ENCODE assay signal across 9 cellular contexts in the genomic region with DNA sequence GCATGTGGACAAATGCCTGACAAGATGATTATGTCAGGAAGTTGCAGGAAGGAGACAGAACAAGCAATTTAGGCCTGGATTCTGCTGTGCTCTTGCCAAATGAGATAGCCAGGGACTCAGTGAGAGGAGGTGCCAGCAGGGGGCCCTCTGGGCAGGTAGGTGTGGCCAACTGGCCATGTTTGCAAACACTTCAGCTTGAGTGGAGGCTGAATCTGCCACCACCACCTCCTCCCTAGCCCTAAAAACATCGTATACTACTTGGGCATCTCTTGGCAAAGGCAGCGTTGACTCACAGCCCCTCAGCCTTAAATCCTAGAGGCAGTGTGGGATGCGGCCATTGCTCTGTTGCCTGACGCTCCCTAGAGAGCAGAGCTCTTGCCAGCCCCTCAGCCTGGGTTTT.
DNase-seq lines count a peak whose midpoint lies in the region; ATAC-seq, FAIRE-seq and TF ChIP-seq lines count a peak whose summit lies in the region.
"Had no signal": no experiment of that assay in that cellular context is flagged by ENCODE, and none has a peak within 500 bp of the region (broad histone marks: within the 10 kb centered on the region; RNA-seq: fewer than 3 reads in every experiment).

No MANE protein-coding gene starts in this region.

- CTCF ChIA-PET in H1 (lab: Charles Lee; ENCODE audit: partially characterized antibody), result interaction anchor here (0.8 to 2.7 kb wide), 9 partner anchors 9 to 98 kb away, joined by 3 to 11 read pairs (median 4); no protein-coding TSS in a partner anchor

- H3K4me1 ChIP-seq in cardiac muscle cell (ENCODE audit: low read depth) (no peaks in the 10 kb centered on the region), H1 (replicated peaks in 1 of 4; ENCODE audit: control insufficient read depth in 3 of 4, insufficient read depth in 4 of 4, low read length in 3 of 4) (peaks cover 0 to 3% (median 2%) of the 10 kb centered on the region in 4 experiments; a peak in 2 of 7 replicates), uterus (no peaks in the 10 kb centered on the region)
- no peaks in the 10 kb centered on the region for H3K4me1 ChIP-seq in effector memory CD4-positive, alpha-beta T cell (ENCODE audit: control insufficient read depth, insufficient read depth, low read length, poor library complexity, severe bottlenecking)

- TF ChIP-seq RAD21 in H1 (IDR thresholded peaks at IDR 0.05 in 1 of 2, conservative IDR thresholded peaks at IDR 0.05 in 1 of 2; ENCODE audit: low read depth in 2 of 2, low read length in 2 of 2), result peak; percentile 11 to 22; a peak in 1 of 4 replicates

- H3K14ac ChIP-seq in H1 (ENCODE audit: insufficient read length), result no peak overlapping the region

- H3K27me3 ChIP-seq in cardiac muscle cell (no peaks in the 10 kb centered on the region), H1 (replicated peaks in 1 of 4; ENCODE audit: control insufficient read depth in 3 of 4, extremely low read depth in 1 of 4, insufficient read depth in 3 of 4, low read length in 3 of 4) (no peaks in the 10 kb centered on the region; a peak in 1 of 7 replicates), uterus (no peaks in the 10 kb centered on the region)
- no peaks in the 10 kb centered on the region for H3K27me3 ChIP-seq in effector memory CD4-positive, alpha-beta T cell (replicated peaks; ENCODE audit: control insufficient read depth, insufficient read depth, low read length, poor library complexity, severe bottlenecking)

- no peak overlapping the region for H2BK20ac ChIP-seq in H1 (ENCODE audit: low read length)

- 90% methylated on average over 4 of the region's 4 CpGs; no CpG with 5 or more reads in 1 of the 2 experiments for WGBS in H1 (ENCODE audit: extremely low coverage in 1 of 2, insufficient coverage in 1 of 2, insufficient read length in 1 of 2, insufficient replicate concordance in 2 of 2, low coverage in 1 of 2, low lambda C conversion rate in 2 of 2, missing lambda C conversion rate in 1 of 2), 2 experiments

- no peak overlapping the region; a peak in 1 of 4 replicates for H3K4me2 ChIP-seq in H1 (ENCODE audit: insufficient read depth in 1 of 2, low read depth in 2 of 2, low read length in 2 of 2)

- ATAC-seq in Right ventricle myocardium inferior, result no peak

- no peak overlapping the region for H2BK15ac ChIP-seq in H1 (ENCODE audit: low read length)

- H3K79me2 ChIP-seq in H1 (ENCODE audit: control insufficient read depth in 1 of 2, insufficient read depth in 2 of 2, low read length in 2 of 2), result no peaks in the 10 kb centered on the region

- TF ChIP-seq POLR2A in H1 (IDR thresholded peaks at IDR 0.05; ENCODE audit: control extremely low read depth in 1 of 2, low read depth in 2 of 2, low read length in 2 of 2) (no peak), uterus (IDR thresholded peaks at IDR 0.05) (no peak)

- H3K56ac ChIP-seq in H1 (replicated peaks; ENCODE audit: insufficient read length, low read depth, low read length), result no peak overlapping the region

- no peak overlapping the region for H3K9ac ChIP-seq in H1 (replicated peaks in 1 of 4; ENCODE audit: extremely low read depth in 1 of 4, low read depth in 3 of 4, low read length in 3 of 4)

- H2AK5ac ChIP-seq in H1 (ENCODE audit: low read depth, low read length), result no peak overlapping the region

- H3K4ac ChIP-seq in H1 (replicated peaks; ENCODE audit: insufficient read length, low read depth, low read length), result no peak overlapping the region

- H2AFZ ChIP-seq in H1 (ENCODE audit: low read length), result no peak overlapping the region; the same call in 1 of the 2 replicates

- DNase-seq in cardiac muscle cell (ENCODE audit: low read depth in 1 of 2, low spot score in 1 of 2), result peak; percentile 39 to 72
- DNase-seq in Right ventricle myocardium inferior (ENCODE audit: missing footprints), result no peak
- DNase-seq in NCI-H345 (lab: John Stamatoyannopoulos, UW), result peak; percentile 84
- peak; percentile 17 to 56 for DNase-seq in H1 (ENCODE audit: low read depth in 1 of 2, low spot score in 2 of 2)
- DNase-seq in uterus, result peak; percentile 57 to 67
- DNase-seq in SIG-M5 treated with dmso at 0.1 percent for 504 hours (lab: John Stamatoyannopoulos, UW; ENCODE audit: unreplicated experiment), result no peak
- DNase-seq in effector memory CD4-positive, alpha-beta T cell, result no peak
- DNase-seq in NOMO-1 treated with DMSO at 0.1 percent for 48 hours (lab: John Stamatoyannopoulos, UW; ENCODE audit: unreplicated experiment), result no peak

- H2BK12ac ChIP-seq in H1 (ENCODE audit: low read depth, low read length), result no peak overlapping the region

- H4K8ac ChIP-seq in H1 (ENCODE audit: extremely low read depth, insufficient read depth, low read length), result no peak overlapping the region

- H4K5ac ChIP-seq in H1 (ENCODE audit: insufficient read length, low read depth, low read length), result no peak overlapping the region

- H4K91ac ChIP-seq in H1 (replicated peaks; ENCODE audit: insufficient read length, low read length), result no peak overlapping the region

- no peaks in the 10 kb centered on the region for H3K23me2 ChIP-seq in H1 (ENCODE audit: low read depth, low read length)

- H3K9me3 ChIP-seq in cardiac muscle cell (ENCODE audit: low read depth) (no peaks in the 10 kb centered on the region), H1 (ENCODE audit: insufficient read depth in 2 of 2, low read depth in 1 of 2, low read length in 1 of 2) (no peaks in the 10 kb centered on the region), uterus (no peaks in the 10 kb centered on the region)
- no peaks in the 10 kb centered on the region for H3K9me3 ChIP-seq in effector memory CD4-positive, alpha-beta T cell (ENCODE audit: control insufficient read depth, low read length)

- FAIRE-seq in H1 (lab: Jason Lieb, UNC), result no peak
- FAIRE-seq: G401.6 had no signal

- H3K27ac ChIP-seq in cardiac muscle cell, result no peak overlapping the region
- H3K27ac ChIP-seq in H1 (ENCODE audit: low read depth, low read length), result no peak overlapping the region
- H3K27ac ChIP-seq in uterus, result peak overlapping the region; percentile 17 to 52
- no peak overlapping the region for H3K27ac ChIP-seq in effector memory CD4-positive, alpha-beta T cell (ENCODE audit: insufficient read depth, low read length, poor library complexity, severe bottlenecking)

- no peak overlapping the region for H3K18ac ChIP-seq in H1 (ENCODE audit: extremely low read depth, low read length)

- no peak overlapping the region for H3K23ac ChIP-seq in H1 (ENCODE audit: insufficient read length)

- POLR2A ChIA-PET in H1 (lab: Charles Lee; ENCODE audit: partially characterized antibody), result interaction anchor here (1.1 to 1.6 kb wide), 2 partner anchors 9 to 10 kb away, joined by 3 to 5 read pairs; no protein-coding TSS in a partner anchor

- intact Hi-C loops in Right ventricle myocardium inferior (cut with DNase I) (no loop called here), uterus (cut with DNase I; ENCODE audit: low total_unique reads) (no loop called here)

- H3K4me3 ChIP-seq in cardiac muscle cell (no peak overlapping the region), H1 (ENCODE audit: extremely low read depth in 1 of 4, insufficient read depth in 2 of 4, low read depth in 3 of 4, low read length in 4 of 4) (no peak overlapping the region), uterus (no peak overlapping the region)
- H3K4me3 ChIP-seq in effector memory CD4-positive, alpha-beta T cell (ENCODE audit: insufficient read depth, low read depth, low read length, poor library complexity, severe bottlenecking), result no peak overlapping the region

- TF ChIP-seq EP300 in H1 (IDR thresholded peaks at IDR 0.05; ENCODE audit: borderline replicate concordance in 1 of 2, low read depth in 2 of 2, low read length in 2 of 2), result no peak

- no peak overlapping the region for H2BK5ac ChIP-seq in H1 (ENCODE audit: low read depth, low read length)

- no peaks in the 10 kb centered on the region for H3K79me1 ChIP-seq in H1 (ENCODE audit: low read depth, low read length)

- H3K36me3 ChIP-seq in cardiac muscle cell (no peaks in the 10 kb centered on the region), H1 (ENCODE audit: control insufficient read depth in 2 of 4, insufficient read depth in 4 of 4, low read length in 3 of 4) (no peaks in the 10 kb centered on the region; a peak in 1 of 8 replicates), uterus (no peaks in the 10 kb centered on the region)
- no peaks in the 10 kb centered on the region for H3K36me3 ChIP-seq in effector memory CD4-positive, alpha-beta T cell (ENCODE audit: control insufficient read depth, insufficient read depth, low read length)

- no peaks in the 10 kb centered on the region for H4K20me1 ChIP-seq in H1 (replicated peaks in 1 of 2; ENCODE audit: control insufficient read depth in 1 of 2, insufficient read depth in 2 of 2, low read length in 2 of 2)

- H2BK120ac ChIP-seq in H1 (replicated peaks; ENCODE audit: low read depth, low read length), result no peak overlapping the region

- TF ChIP-seq CTCF in cardiac muscle cell (IDR thresholded peaks at IDR 0.05; ENCODE audit: low read depth, low read length) (peak; percentile 53), H1 (IDR thresholded peaks at IDR 0.05; ENCODE audit: control extremely low read depth in 1 of 3, insufficient read depth in 1 of 3, low read depth in 1 of 3, low read length in 3 of 3) (peak; percentile 15 to 39 (median 33); a peak in 3 of 4 replicates), uterus (IDR thresholded peaks at IDR 0.05) (peak in 2 of 4 experiments; percentile 31)

TF ChIP-seq in H1, 55 proteins besides CTCF, POLR2A, EP300 and RAD21:
- TF ChIP-seq EZH2 (IDR thresholded peaks at IDR 0.05; ENCODE audit: low read depth, low read length, severe bottlenecking) (no peak), POU5F1 (IDR thresholded peaks at IDR 0.05; ENCODE audit: low read depth, low read length) (no peak), CEBPB (IDR thresholded peaks at IDR 0.05; ENCODE audit: low read depth, low read length) (no peak), EGR1 (IDR thresholded peaks at IDR 0.05; ENCODE audit: borderline replicate concordance, low read depth, low read length) (no peak), GTF2F1 (IDR thresholded peaks at IDR 0.05; ENCODE audit: borderline replicate concordance, low read depth, low read length) (no peak), JUN (IDR thresholded peaks at IDR 0.05; ENCODE audit: low read depth, low read length) (no peak), RXRA (IDR thresholded peaks at IDR 0.05; ENCODE audit: insufficient read depth, low read depth, low read length) (no peak)

Comparison
In these comparisons a context has a peak if more than half of its experiments do, and no peak if none do; other contexts are left out.
1. DNase-seq: peak in cardiac muscle cell (2 of 2), NCI-H345 (single experiment), H1 (2 of 2) and uterus (2 of 2); none in Right ventricle myocardium inferior (single experiment), SIG-M5 treated with dmso at 0.1 percent for 504 hours (single experiment), effector memory CD4-positive, alpha-beta T cell (0 of 3) and NOMO-1 treated with DMSO at 0.1 percent for 48 hours (single experiment).
2. H3K27ac ChIP-seq: peak in uterus (2 of 2); none in cardiac muscle cell (single experiment), H1 (single experiment) and effector memory CD4-positive, alpha-beta T cell (single experiment).